Comparison of ENCODE assay signal across 8 cellular contexts in genomic region chr22:36368359-36368983, GRCh38. TPM values are rescaled to one million over a fixed set of nuclear protein-coding genes. Genes with fewer than 3 reads are reported as not detected.
DNase-seq lines count a peak whose midpoint lies in the region; ATAC-seq and FAIRE-seq lines count a peak whose summit lies in the region.

No MANE protein-coding gene starts in this region.

- peak; percentile 76 for FAIRE-seq in RCC 7860 (lab: Jason Lieb, UNC)

- DNase-seq in EL (peak; percentile 97), RCC 7860 (ENCODE audit: low spot score) (peak; percentile 83), dermis blood vessel endothelial cell (peak; percentile 88), lung microvascular endothelial cell (ENCODE audit: low read depth in 2 of 2) (peak; percentile 80 to 84), NCI-H2196 treated with DMSO at 0.1 percent for 48 hours (lab: John Stamatoyannopoulos, UW; ENCODE audit: unreplicated experiment) (no peak), caudate nucleus (lab: John Stamatoyannopoulos, UW) (no peak), NCI-H526 (lab: John Stamatoyannopoulos, UW) (no peak)

- H3K27ac ChIP-seq in caudate nucleus (ENCODE audit: low read depth, low read length) = no peak overlapping the region

- ATAC-seq in GM21737 (IDR thresholded peaks at IDR 0.05; ENCODE audit: unreplicated experiment) = no peak

RNA-seq across cellular contexts. Expression of gene MYH9, which starts 19.3 kb away (rescaled TPM):
- total RNA-seq in dermis blood vessel endothelial cell (803 and 1,099 TPM in 2 replicates), lung microvascular endothelial cell (409 and 410 TPM in 2 replicates)

Comparison
In these comparisons a context has a peak if more than half of its experiments do, and no peak if none do; other contexts are left out.
1. DNase-seq: peak in EL (single experiment), RCC 7860 (single experiment), dermis blood vessel endothelial cell (single experiment) and lung microvascular endothelial cell (2 of 2); none in NCI-H2196 treated with DMSO at 0.1 percent for 48 hours (single experiment), caudate nucleus (0 of 61) and NCI-H526 (0 of 2).